Comparison of ENCODE assay signal across 1 cellular context in genomic region chr14:100049220-100049619, GRCh38.
TF ChIP-seq lines count a peak whose summit lies in the region.

No MANE protein-coding gene starts in this region.

TF ChIP-seq in SK-N-SH, 30 proteins besides CTCF, POLR2A, EP300 and RAD21 (continued from another document):
- TF ChIP-seq REST (IDR thresholded peaks at IDR 0.05; ENCODE audit: low read depth, low read length) (no peak), PBX3 (IDR thresholded peaks at IDR 0.05) (peak; percentile 27), IRF3 (IDR thresholded peaks at IDR 0.05; ENCODE audit: low read depth, low read length) (no peak), FOSL2 (IDR thresholded peaks at IDR 0.05; ENCODE audit: borderline replicate concordance, low read depth) (peak; percentile 23; the same call in 1 of the 2 replicates), ELF1 (IDR thresholded peaks at IDR 0.05) (no peak), YY1 (IDR thresholded peaks at IDR 0.05; ENCODE audit: low read depth) (no peak), TAF1 (IDR thresholded peaks at IDR 0.05; ENCODE audit: borderline replicate concordance, low read depth, low read length) (no peak)
TF ChIP-seq in SK-N-SH: peak in this region for 3.
